20 cellular contexts compared by ENCODE assay signal in genomic region chr20:8162610-8163009, GRCh38.
"Had no signal": no experiment of that assay in that cellular context is flagged by ENCODE, and none has a peak within 500 bp of the region (broad histone marks: within the 10 kb centered on the region; RNA-seq: fewer than 3 reads in every experiment).

No MANE protein-coding gene starts in this region.

- H3K36me3 ChIP-seq: left lung, neutrophil, suprapubic skin, thyroid gland had no signal

- H3K27me3 ChIP-seq: dorsolateral prefrontal cortex, left lung, neutrophil, suprapubic skin, thyroid gland had no signal

- H3K4me3 Mint-ChIP-seq: naive thymus-derived CD4-positive, alpha-beta T cell; nephron progenitor cell; type B pancreatic cell had no signal

- H3K4me2 ChIP-seq: smooth muscle cell had no signal

- H3K9me3 ChIP-seq: neutrophil, suprapubic skin, thyroid gland had no signal

- H3K4me1 ChIP-seq: suprapubic skin, thyroid gland had no signal

- DNase-seq: cortex of kidney; dorsolateral prefrontal cortex; effector CD8-positive, alpha-beta T cell; islet precursor cell; left lung; mesendoderm; naive thymus-derived CD4-positive, alpha-beta T cell; nephron progenitor cell; posterior cingulate gyrus; stimulated activated CD4-positive, alpha-beta T cell treated with anti-CD3 and anti-CD28 coated beads, Interleukin-2, amount 100 ng/mL, for 48 hours; stimulated activated naive CD8-positive, alpha-beta T cell treated with anti-CD3 and anti-CD28 coated beads, Interleukin-15, Interleukin-2, amounts not matched to agents 100 U/mL and 50 U/mL, for 24 hours; thyroid gland had no signal

- ATAC-seq: esophagus mucosa; left lung; naive thymus-derived CD4-positive, alpha-beta T cell; stimulated activated naive CD8-positive, alpha-beta T cell treated with anti-CD3 and anti-CD28 coated beads, Interleukin-15, Interleukin-2, amounts not matched to agents 100 U/mL and 50 U/mL, for 24 hours had no signal

- H3K27ac Mint-ChIP-seq: naive thymus-derived CD4-positive, alpha-beta T cell; nephron progenitor cell; type B pancreatic cell had no signal

- H3K27me3 Mint-ChIP-seq: type B pancreatic cell had no signal

- FAIRE-seq: endometrium, frontal cortex, urothelium cell line had no signal

- H3K27ac ChIP-seq: dorsolateral prefrontal cortex, left lung, neutrophil, suprapubic skin, thyroid gland had no signal

- H3K4me3 ChIP-seq: dorsolateral prefrontal cortex, left lung, smooth muscle cell, suprapubic skin, thyroid gland had no signal
